ENCODE assay signal across 1 cellular context in the genomic region with DNA sequence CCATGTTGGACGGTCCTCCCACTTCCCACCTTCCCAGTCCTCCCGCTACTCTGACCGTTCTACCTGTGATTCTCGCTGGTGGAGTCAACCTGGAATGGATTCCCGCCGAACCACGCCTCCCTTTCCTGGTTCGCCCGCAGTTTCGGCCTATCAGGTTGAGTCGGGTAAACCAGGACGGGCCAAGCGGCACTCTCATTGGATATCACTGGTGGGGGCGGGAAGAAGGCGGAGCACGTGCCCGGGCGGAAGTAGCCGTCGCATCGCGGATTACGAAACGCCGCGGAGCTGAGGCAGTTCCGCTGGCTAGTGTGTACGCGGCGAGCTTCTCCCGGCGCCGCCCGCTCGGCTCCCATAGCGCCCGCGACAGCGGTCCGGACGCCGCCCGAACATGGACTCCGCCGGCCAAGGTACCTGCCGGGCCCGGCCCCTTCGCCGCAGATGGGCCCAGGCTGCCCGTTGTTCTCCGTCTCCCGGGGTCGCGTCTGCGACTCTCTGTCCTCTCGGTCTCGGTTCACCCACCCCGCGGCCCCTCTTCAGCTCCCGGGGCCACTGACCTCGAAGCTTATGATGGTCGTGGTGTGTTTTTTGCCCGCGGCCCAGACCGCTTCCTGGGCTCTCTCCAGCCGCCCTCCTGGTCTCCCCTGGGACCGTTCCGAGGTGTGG.
TF ChIP-seq lines count a peak whose summit lies in the region.

A gene (plus strand): TSS at position 293 of the 663 bp plus-strand sequence. CDS start 96 bp downstream, at position 389.

TF ChIP-seq in HepG2, 621 proteins besides CTCF, POLR2A, EP300 and RAD21 (continued from another document and continues in another):
- TF ChIP-seq, protein P1, sequence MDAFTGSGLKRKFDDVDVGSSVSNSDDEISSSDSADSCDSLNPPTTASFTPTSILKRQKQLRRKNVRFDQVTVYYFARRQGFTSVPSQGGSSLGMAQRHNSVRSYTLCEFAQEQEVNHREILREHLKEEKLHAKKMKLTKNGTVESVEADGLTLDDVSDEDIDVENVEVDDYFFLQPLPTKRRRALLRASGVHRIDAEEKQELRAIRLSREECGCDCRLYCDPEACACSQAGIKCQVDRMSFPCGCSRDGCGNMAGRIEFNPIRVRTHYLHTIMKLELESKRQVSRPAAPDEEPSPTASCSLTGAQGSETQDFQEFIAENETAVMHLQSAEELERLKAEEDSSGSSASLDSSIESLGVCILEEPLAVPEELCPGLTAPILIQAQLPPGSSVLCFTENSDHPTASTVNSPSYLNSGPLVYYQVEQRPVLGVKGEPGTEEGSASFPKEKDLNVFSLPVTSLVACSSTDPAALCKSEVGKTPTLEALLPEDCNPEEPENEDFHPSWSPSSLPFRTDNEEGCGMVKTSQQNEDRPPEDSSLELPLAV (CRISPR knock-in tag; conservative IDR thresholded peaks at IDR 0.05; ENCODE audit: low read depth), result no peak
- TF ChIP-seq MYNN (CRISPR knock-in tag; IDR thresholded peaks at IDR 0.05; ENCODE audit: low read depth) (peak; percentile 31; the same call in 1 of the 2 replicates), CENPX (CRISPR knock-in tag; IDR thresholded peaks at IDR 0.05) (no peak), ZSCAN29 (CRISPR knock-in tag; conservative IDR thresholded peaks at IDR 0.05) (no peak), SATB2 (CRISPR knock-in tag; IDR thresholded peaks at IDR 0.05) (peak; percentile 90), FOXO1 (CRISPR knock-in tag; IDR thresholded peaks at IDR 0.05) (peak; percentile 86), ONECUT2 (CRISPR knock-in tag; IDR thresholded peaks at IDR 0.05) (no peak; the same call in 1 of the 2 replicates), ZNF607 (CRISPR knock-in tag; IDR thresholded peaks at IDR 0.05; ENCODE audit: borderline replicate concordance) (peak; percentile 94; the same call in 1 of the 2 replicates), ZNF496 (CRISPR knock-in tag; IDR thresholded peaks at IDR 0.05; ENCODE audit: insufficient replicate concordance) (no peak), ZNF589 (CRISPR knock-in tag; conservative IDR thresholded peaks at IDR 0.05) (peak; percentile 98), TBL1XR1 (IDR thresholded peaks at IDR 0.05; ENCODE audit: borderline replicate concordance, low read length, partially characterized antibody) (no peak), ZNF12 (CRISPR knock-in tag; IDR thresholded peaks at IDR 0.05) (peak; percentile 70; the same call in 1 of the 2 replicates), DNMT3B (CRISPR knock-in tag; conservative IDR thresholded peaks at IDR 0.05) (peak; percentile 68; the same call in 1 of the 2 replicates), KLF9 (CRISPR knock-in tag; IDR thresholded peaks at IDR 0.05; ENCODE audit: low read depth) (peak; percentile 75), ZNF430 (CRISPR knock-in tag; IDR thresholded peaks at IDR 0.05) (peak; percentile 64; the same call in 1 of the 2 replicates), ZNF10 (CRISPR knock-in tag; IDR thresholded peaks at IDR 0.05; ENCODE audit: borderline replicate concordance, low read depth) (no peak), CBX5 (CRISPR knock-in tag; IDR thresholded peaks at IDR 0.05; ENCODE audit: borderline replicate concordance) (no peak; the same call in none of the 2 replicates)
- TF ChIP-seq, protein P2, sequence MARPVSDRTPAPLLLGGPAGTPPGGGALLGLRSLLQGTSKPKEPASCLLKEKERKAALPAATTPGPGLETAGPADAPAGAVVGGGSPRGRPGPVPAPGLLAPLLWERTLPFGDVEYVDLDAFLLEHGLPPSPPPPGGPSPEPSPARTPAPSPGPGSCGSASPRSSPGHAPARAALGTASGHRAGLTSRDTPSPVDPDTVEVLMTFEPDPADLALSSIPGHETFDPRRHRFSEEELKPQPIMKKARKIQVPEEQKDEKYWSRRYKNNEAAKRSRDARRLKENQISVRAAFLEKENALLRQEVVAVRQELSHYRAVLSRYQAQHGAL (CRISPR knock-in tag; IDR thresholded peaks at IDR 0.05; ENCODE audit: not compliant biosample characterization), result no peak
- TF ChIP-seq, protein P3, sequence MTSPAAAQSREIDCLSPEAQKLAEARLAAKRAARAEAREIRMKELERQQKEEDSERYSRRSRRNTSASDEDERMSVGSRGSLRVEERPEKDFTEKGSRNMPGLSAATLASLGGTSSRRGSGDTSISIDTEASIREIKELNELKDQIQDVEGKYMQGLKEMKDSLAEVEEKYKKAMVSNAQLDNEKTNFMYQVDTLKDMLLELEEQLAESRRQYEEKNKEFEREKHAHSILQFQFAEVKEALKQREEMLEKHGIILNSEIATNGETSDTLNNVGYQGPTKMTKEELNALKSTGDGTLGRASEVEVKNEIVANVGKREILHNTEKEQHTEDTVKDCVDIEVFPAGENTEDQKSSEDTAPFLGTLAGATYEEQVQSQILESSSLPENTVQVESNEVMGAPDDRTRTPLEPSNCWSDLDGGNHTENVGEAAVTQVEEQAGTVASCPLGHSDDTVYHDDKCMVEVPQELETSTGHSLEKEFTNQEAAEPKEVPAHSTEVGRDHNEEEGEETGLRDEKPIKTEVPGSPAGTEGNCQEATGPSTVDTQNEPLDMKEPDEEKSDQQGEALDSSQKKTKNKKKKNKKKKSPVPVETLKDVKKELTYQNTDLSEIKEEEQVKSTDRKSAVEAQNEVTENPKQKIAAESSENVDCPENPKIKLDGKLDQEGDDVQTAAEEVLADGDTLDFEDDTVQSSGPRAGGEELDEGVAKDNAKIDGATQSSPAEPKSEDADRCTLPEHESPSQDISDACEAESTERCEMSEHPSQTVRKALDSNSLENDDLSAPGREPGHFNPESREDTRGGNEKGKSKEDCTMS (CRISPR knock-in tag; conservative IDR thresholded peaks at IDR 0.05), result no peak; the same call in 1 of the 2 replicates
- TF ChIP-seq, protein P4, sequence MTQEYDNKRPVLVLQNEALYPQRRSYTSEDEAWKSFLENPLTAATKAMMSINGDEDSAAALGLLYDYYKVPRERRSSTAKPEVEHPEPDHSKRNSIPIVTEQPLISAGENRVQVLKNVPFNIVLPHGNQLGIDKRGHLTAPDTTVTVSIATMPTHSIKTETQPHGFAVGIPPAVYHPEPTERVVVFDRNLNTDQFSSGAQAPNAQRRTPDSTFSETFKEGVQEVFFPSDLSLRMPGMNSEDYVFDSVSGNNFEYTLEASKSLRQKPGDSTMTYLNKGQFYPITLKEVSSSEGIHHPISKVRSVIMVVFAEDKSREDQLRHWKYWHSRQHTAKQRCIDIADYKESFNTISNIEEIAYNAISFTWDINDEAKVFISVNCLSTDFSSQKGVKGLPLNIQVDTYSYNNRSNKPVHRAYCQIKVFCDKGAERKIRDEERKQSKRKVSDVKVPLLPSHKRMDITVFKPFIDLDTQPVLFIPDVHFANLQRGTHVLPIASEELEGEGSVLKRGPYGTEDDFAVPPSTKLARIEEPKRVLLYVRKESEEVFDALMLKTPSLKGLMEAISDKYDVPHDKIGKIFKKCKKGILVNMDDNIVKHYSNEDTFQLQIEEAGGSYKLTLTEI (CRISPR knock-in tag; conservative IDR thresholded peaks at IDR 0.05), result no peak
- TF ChIP-seq, protein P5, sequence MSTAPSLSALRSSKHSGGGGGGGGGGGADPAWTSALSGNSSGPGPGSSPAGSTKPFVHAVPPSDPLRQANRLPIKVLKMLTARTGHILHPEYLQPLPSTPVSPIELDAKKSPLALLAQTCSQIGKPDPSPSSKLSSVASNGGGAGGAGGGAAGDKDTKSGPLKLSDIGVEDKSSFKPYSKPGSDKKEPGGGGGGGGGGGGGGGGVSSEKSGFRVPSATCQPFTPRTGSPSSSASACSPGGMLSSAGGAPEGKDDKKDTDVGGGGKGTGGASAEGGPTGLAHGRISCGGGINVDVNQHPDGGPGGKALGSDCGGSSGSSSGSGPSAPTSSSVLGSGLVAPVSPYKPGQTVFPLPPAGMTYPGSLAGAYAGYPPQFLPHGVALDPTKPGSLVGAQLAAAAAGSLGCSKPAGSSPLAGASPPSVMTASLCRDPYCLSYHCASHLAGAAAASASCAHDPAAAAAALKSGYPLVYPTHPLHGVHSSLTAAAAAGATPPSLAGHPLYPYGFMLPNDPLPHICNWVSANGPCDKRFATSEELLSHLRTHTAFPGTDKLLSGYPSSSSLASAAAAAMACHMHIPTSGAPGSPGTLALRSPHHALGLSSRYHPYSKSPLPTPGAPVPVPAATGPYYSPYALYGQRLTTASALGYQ (CRISPR knock-in tag; IDR thresholded peaks at IDR 0.05), result peak; percentile 74; the same call in 1 of the 2 replicates
- TF ChIP-seq, protein P6, sequence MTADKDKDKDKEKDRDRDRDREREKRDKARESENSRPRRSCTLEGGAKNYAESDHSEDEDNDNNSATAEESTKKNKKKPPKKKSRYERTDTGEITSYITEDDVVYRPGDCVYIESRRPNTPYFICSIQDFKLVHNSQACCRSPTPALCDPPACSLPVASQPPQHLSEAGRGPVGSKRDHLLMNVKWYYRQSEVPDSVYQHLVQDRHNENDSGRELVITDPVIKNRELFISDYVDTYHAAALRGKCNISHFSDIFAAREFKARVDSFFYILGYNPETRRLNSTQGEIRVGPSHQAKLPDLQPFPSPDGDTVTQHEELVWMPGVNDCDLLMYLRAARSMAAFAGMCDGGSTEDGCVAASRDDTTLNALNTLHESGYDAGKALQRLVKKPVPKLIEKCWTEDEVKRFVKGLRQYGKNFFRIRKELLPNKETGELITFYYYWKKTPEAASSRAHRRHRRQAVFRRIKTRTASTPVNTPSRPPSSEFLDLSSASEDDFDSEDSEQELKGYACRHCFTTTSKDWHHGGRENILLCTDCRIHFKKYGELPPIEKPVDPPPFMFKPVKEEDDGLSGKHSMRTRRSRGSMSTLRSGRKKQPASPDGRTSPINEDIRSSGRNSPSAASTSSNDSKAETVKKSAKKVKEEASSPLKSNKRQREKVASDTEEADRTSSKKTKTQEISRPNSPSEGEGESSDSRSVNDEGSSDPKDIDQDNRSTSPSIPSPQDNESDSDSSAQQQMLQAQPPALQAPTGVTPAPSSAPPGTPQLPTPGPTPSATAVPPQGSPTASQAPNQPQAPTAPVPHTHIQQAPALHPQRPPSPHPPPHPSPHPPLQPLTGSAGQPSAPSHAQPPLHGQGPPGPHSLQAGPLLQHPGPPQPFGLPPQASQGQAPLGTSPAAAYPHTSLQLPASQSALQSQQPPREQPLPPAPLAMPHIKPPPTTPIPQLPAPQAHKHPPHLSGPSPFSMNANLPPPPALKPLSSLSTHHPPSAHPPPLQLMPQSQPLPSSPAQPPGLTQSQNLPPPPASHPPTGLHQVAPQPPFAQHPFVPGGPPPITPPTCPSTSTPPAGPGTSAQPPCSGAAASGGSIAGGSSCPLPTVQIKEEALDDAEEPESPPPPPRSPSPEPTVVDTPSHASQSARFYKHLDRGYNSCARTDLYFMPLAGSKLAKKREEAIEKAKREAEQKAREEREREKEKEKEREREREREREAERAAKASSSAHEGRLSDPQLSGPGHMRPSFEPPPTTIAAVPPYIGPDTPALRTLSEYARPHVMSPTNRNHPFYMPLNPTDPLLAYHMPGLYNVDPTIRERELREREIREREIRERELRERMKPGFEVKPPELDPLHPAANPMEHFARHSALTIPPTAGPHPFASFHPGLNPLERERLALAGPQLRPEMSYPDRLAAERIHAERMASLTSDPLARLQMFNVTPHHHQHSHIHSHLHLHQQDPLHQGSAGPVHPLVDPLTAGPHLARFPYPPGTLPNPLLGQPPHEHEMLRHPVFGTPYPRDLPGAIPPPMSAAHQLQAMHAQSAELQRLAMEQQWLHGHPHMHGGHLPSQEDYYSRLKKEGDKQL (CRISPR knock-in tag; IDR thresholded peaks at IDR 0.05; ENCODE audit: low read depth), result peak; percentile 63; the same call in 1 of the 2 replicates
- TF ChIP-seq, protein P7, sequence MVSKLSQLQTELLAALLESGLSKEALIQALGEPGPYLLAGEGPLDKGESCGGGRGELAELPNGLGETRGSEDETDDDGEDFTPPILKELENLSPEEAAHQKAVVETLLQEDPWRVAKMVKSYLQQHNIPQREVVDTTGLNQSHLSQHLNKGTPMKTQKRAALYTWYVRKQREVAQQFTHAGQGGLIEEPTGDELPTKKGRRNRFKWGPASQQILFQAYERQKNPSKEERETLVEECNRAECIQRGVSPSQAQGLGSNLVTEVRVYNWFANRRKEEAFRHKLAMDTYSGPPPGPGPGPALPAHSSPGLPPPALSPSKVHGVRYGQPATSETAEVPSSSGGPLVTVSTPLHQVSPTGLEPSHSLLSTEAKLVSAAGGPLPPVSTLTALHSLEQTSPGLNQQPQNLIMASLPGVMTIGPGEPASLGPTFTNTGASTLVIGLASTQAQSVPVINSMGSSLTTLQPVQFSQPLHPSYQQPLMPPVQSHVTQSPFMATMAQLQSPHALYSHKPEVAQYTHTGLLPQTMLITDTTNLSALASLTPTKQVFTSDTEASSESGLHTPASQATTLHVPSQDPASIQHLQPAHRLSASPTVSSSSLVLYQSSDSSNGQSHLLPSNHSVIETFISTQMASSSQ (IDR thresholded peaks at IDR 0.05; ENCODE audit: low read depth), result peak; percentile 62; the same call in 1 of the 2 replicates
- TF ChIP-seq, protein P7 (CRISPR knock-in tag; IDR thresholded peaks at IDR 0.05; ENCODE audit: borderline replicate concordance), result peak; percentile 86
- TF ChIP-seq, protein P8, sequence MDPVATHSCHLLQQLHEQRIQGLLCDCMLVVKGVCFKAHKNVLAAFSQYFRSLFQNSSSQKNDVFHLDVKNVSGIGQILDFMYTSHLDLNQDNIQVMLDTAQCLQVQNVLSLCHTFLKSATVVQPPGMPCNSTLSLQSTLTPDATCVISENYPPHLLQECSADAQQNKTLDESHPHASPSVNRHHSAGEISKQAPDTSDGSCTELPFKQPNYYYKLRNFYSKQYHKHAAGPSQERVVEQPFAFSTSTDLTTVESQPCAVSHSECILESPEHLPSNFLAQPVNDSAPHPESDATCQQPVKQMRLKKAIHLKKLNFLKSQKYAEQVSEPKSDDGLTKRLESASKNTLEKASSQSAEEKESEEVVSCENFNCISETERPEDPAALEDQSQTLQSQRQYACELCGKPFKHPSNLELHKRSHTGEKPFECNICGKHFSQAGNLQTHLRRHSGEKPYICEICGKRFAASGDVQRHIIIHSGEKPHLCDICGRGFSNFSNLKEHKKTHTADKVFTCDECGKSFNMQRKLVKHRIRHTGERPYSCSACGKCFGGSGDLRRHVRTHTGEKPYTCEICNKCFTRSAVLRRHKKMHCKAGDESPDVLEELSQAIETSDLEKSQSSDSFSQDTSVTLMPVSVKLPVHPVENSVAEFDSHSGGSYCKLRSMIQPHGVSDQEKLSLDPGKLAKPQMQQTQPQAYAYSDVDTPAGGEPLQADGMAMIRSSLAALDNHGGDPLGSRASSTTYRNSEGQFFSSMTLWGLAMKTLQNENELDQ (CRISPR knock-in tag; IDR thresholded peaks at IDR 0.05; ENCODE audit: borderline replicate concordance), result no peak
